ENCODE assay signal across 16 cellular contexts in the genomic region with DNA sequence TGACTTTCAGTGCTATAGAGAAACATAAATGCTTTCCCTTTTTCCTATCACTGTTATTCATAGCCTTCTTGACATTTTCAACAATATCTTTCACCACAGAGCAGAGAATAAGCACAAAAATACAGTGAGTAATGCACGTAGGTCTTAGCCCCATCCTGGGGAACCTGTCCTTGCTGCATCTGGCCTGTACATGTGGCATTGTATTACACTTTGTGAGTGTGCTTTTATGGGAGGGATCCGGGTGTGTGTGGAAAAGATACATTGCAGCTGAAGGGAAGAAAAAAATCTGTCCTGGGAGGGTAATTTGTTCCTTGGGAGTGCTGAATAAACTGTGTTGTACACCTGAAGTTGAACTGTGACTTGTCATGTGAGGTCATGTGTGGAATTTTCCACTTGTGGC.
"Had no signal": no experiment of that assay in that cellular context is flagged by ENCODE, and none has a peak within 500 bp of the region (broad histone marks: within the 10 kb centered on the region; RNA-seq: fewer than 3 reads in every experiment).

No MANE protein-coding gene starts in this region.

- H3K27me3 ChIP-seq: adrenal gland, tibial nerve had no signal

- H3K36me3 ChIP-seq: adrenal gland, tibial nerve had no signal

- H3K4me3 Mint-ChIP-seq: activated CD4-positive, alpha-beta memory T cell treated with anti-CD3 and anti-CD28 coated beads, Interleukin-2, amount 10 ng/mL, durations not matched to agents 7 days and 5 days; activated T-cell treated with anti-CD3 and anti-CD28 coated beads, Interleukin-2, amount 50 U/mL, for 24 hours; immature natural killer cell; naive B cell had no signal

- H3K9me3 Mint-ChIP-seq: activated CD4-positive, alpha-beta memory T cell treated with anti-CD3 and anti-CD28 coated beads, Interleukin-2, amount 10 ng/mL, durations not matched to agents 7 days and 5 days; activated T-cell treated with anti-CD3 and anti-CD28 coated beads, Interleukin-2, amount 50 U/mL, for 24 hours; immature natural killer cell; naive B cell had no signal

- H3K4me1 Mint-ChIP-seq: naive B cell had no signal

- H3K27ac ChIP-seq: adrenal gland, coronary artery, tibial nerve had no signal

- DNase-seq: activated CD4-positive, alpha-beta memory T cell treated with anti-CD3 and anti-CD28 coated beads, Interleukin-2, amount 10 ng/mL, durations not matched to agents 7 days and 5 days; activated effector memory CD4-positive, alpha-beta T cell treated with Interleukin-2 at 50 U/mL for 16 hours; activated naive CD4-positive, alpha-beta T cell treated with anti-CD3 and anti-CD28 coated beads, Interleukin-2, amount 50 U/mL, for 16 hours; activated T-cell treated with anti-CD3 and anti-CD28 coated beads, Interleukin-2, amount 50 U/mL, for 24 hours; adrenal gland; central memory CD4-positive, alpha-beta T cell; foreskin melanocyte; head of caudate nucleus; immature natural killer cell; naive B cell; stimulated activated CD4-positive, alpha-beta T cell treated with anti-CD3 and anti-CD28 coated beads, Interleukin-4, amount 100 ng/mL, for 24 hours; stimulated activated naive CD4-positive, alpha-beta T cell; T-helper 1 cell had no signal

- H3K9me3 ChIP-seq: adrenal gland, tibial nerve had no signal

- H3K27me3 Mint-ChIP-seq: activated CD4-positive, alpha-beta memory T cell treated with anti-CD3 and anti-CD28 coated beads, Interleukin-2, amount 10 ng/mL, durations not matched to agents 7 days and 5 days; activated T-cell treated with anti-CD3 and anti-CD28 coated beads, Interleukin-2, amount 50 U/mL, for 24 hours; naive B cell had no signal

- H3K4me1 ChIP-seq: adrenal gland, tibial nerve had no signal

- H3K4me3 ChIP-seq: adrenal gland, coronary artery, lung, tibial nerve had no signal

- H3K27ac Mint-ChIP-seq: activated CD4-positive, alpha-beta memory T cell treated with anti-CD3 and anti-CD28 coated beads, Interleukin-2, amount 10 ng/mL, durations not matched to agents 7 days and 5 days; activated T-cell treated with anti-CD3 and anti-CD28 coated beads, Interleukin-2, amount 50 U/mL, for 24 hours; immature natural killer cell had no signal
